ENCODE assay signal across 8 cellular contexts in genomic region chr5:111513175-111513520, GRCh38. TPM values are rescaled to one million over a fixed set of nuclear protein-coding genes. Genes with fewer than 3 reads are reported as not detected.
DNase-seq lines count a peak whose midpoint lies in the region; ATAC-seq and TF ChIP-seq lines count a peak whose summit lies in the region.

No MANE protein-coding gene starts in this region.

- intact Hi-C loops in A673 (cut with micrococcal nuclease; ENCODE audit: unreplicated experiment), result loop anchor here (5.0 kb wide), 1 partner anchor 244 kb away; the partner anchor contains the start of gene NREP

- no peak for DNase-seq in A673 (ENCODE audit: low spot score)
- DNase-seq in HFFc6, result no peak
- no peak for DNase-seq in brain microvascular endothelial cell
- peak; percentile 56 for DNase-seq in midbrain (lab: John Stamatoyannopoulos, UW)
- DNase-seq in NCI-H2196 treated with DMSO at 0.1 percent for 48 hours (lab: John Stamatoyannopoulos, UW; ENCODE audit: unreplicated experiment), result no peak
- DNase-seq in occipital lobe (lab: John Stamatoyannopoulos, UW), result no peak
- no peak for DNase-seq in AML-193 (lab: John Stamatoyannopoulos, UW)

- BruUV-seq in A673 (replicated peaks; lab: Mats Ljungman, UMichigan), result no TSS peak

- peak overlapping the region; percentile 94 for H3K27ac ChIP-seq in A673 (ENCODE audit: low read depth, low read length, poor library complexity, severe bottlenecking)
- H3K27ac ChIP-seq in brain microvascular endothelial cell, result peak overlapping the region; percentile 96

- peaks cover 41% of the 10 kb centered on the region for H3K4me1 Mint-ChIP-seq in HFFc6 (ENCODE audit: low read depth)

- H3K36me3 Mint-ChIP-seq in HFFc6 (ENCODE audit: low read depth), result no peaks in the 10 kb centered on the region

- H3K4me3 ChIP-seq in A673 (ENCODE audit: low read depth, low read length, poor library complexity, severe bottlenecking), result peak overlapping the region; percentile 95
- H3K4me3 ChIP-seq in brain microvascular endothelial cell (ENCODE audit: low read depth, low read length), result peak overlapping the region; percentile 93

- H3K4me3 Mint-ChIP-seq in HFFc6, result peak overlapping the region; percentile 94

- no peaks in the 10 kb centered on the region for H3K9me3 Mint-ChIP-seq in HFFc6

- H3K9me3 ChIP-seq in A673 (ENCODE audit: low read depth, low read length, poor library complexity, severe bottlenecking), result no peaks in the 10 kb centered on the region

- H3K27me3 ChIP-seq in A673 (replicated peaks; ENCODE audit: insufficient read depth, low read depth, low read length, poor library complexity), result no peaks in the 10 kb centered on the region
- H3K27me3 ChIP-seq in brain microvascular endothelial cell (replicated peaks), result no peaks in the 10 kb centered on the region

- POLR2A ChIA-PET in A673 (lab: Charles Lee; ENCODE audit: low non-redundant PET), result no interaction called here

- ATAC-seq in HG03097 (IDR thresholded peaks at IDR 0.05; ENCODE audit: low FRiP score, unreplicated experiment), result no peak

- H3K4me1 ChIP-seq in A673 (ENCODE audit: insufficient read depth, low read length, poor library complexity, severe bottlenecking), result peaks cover 28% of the 10 kb centered on the region

- H3K36me3 ChIP-seq in A673 (ENCODE audit: insufficient read depth, low read length, poor library complexity, severe bottlenecking), result no peaks in the 10 kb centered on the region
- peaks cover 4% of the 10 kb centered on the region for H3K36me3 ChIP-seq in brain microvascular endothelial cell (replicated peaks)

- TF ChIP-seq CTCF in A673 (conservative IDR thresholded peaks at IDR 0.05; ENCODE audit: low read depth, low read length) (no peak), HFFc6 (IDR thresholded peaks at IDR 0.05) (no peak), brain microvascular endothelial cell (IDR thresholded peaks at IDR 0.05; ENCODE audit: low read depth, low read length, missing control alignments) (no peak)

- no peaks in the 10 kb centered on the region for H3K27me3 Mint-ChIP-seq in HFFc6 (ENCODE audit: insufficient read depth)

- peak overlapping the region; percentile 87 for H3K27ac Mint-ChIP-seq in HFFc6

- CTCF ChIA-PET in A673 (lab: Charles Lee), result no interaction called here

- in situ Hi-C loops in brain microvascular endothelial cell (cut with HindIII; ENCODE audit: low pct_ligation_motif_present, low sequenced_read_pairs), result no loop called here

RNA-seq across cellular contexts. Expression of gene STARD4, which starts 0.8 kb away (rescaled TPM):
- total RNA-seq in A673 (2021) (37.7 and 43.4 TPM in 2 replicates), occipital lobe (73.6 TPM)
- 10 to 100 TPM; 18.0 to 26.4 (median 24.4) TPM for total RNA-seq in HFFc6 (2021; fragmentation: NEBNext Ultra II Directional; extraction: Animal tissue kit (Norgen Biotek cat#: 25700))
